In genomic region chr17:65455972-65456343, GRCh38 we compare ENCODE assay signal across 10 cellular contexts.
DNase-seq lines count a peak whose midpoint lies in the region; ATAC-seq and TF ChIP-seq lines count a peak whose summit lies in the region.
"Had no signal": no experiment of that assay in that cellular context is flagged by ENCODE, and none has a peak within 500 bp of the region (broad histone marks: within the 10 kb centered on the region; RNA-seq: fewer than 3 reads in every experiment).

No MANE protein-coding gene starts in this region.

- H3K4me3 ChIP-seq in WERI-Rb-1 (ENCODE audit: low read depth, low read length) (no peak overlapping the region), heart right ventricle (peak overlapping the region in 1 of 10 donors; percentile 13), sigmoid colon (no peak overlapping the region)
- H3K4me3 ChIP-seq: BLaER1 treated with 17β-estradiol and CSF1 and Interleukin-3, amounts not matched to agents 10 nM and 100 nM had no signal

- H3K27me3 ChIP-seq in WERI-Rb-1 (ENCODE audit: insufficient read depth, low read depth, severe bottlenecking) (peaks cover 30% of the 10 kb centered on the region), heart right ventricle (peaks cover 0 to 3% (median 0%) of the 10 kb centered on the region in 7 donors), sigmoid colon (no peaks in the 10 kb centered on the region)
- H3K27me3 ChIP-seq: BLaER1 treated with 17β-estradiol and CSF1 and Interleukin-3, amounts not matched to agents 10 nM and 100 nM had no signal

- TF ChIP-seq POLR2A in sigmoid colon (IDR thresholded peaks at IDR 0.05) (no peak), GM18505 (IDR thresholded peaks at IDR 0.05; ENCODE audit: borderline replicate concordance, extremely low read depth, insufficient read depth, insufficient read length) (no peak)

- H3K36me3 ChIP-seq in WERI-Rb-1, result no peaks in the 10 kb centered on the region
- no peaks in the 10 kb centered on the region for H3K36me3 ChIP-seq in heart right ventricle
- H3K36me3 ChIP-seq in sigmoid colon, result no peaks in the 10 kb centered on the region
- H3K36me3 ChIP-seq: BLaER1 treated with 17β-estradiol and CSF1 and Interleukin-3, amounts not matched to agents 10 nM and 100 nM had no signal

- 36 to 49% methylated on average over 7 of the region's 7 CpGs for WGBS in heart right ventricle, 2 donors
- WGBS in sigmoid colon, 2 donors, result 11 to 34% methylated on average over 7 of the region's 7 CpGs

- intact Hi-C loops in heart right ventricle (cut with DNase I), result loop anchor here in 6 of 10 donors (2.0 to 10.0 kb wide), 3 partner anchors 101 to 709 kb away; no protein-coding TSS in a partner anchor
- intact Hi-C loops in sigmoid colon (cut with DNase I), result loop anchor here (10.0 kb wide), 2 partner anchors 99 to 151 kb away; no protein-coding TSS in a partner anchor

- ATAC-seq in heart right ventricle, result peak; percentile 72 to 95 (median 84)
- ATAC-seq in GM18505 (IDR thresholded peaks at IDR 0.05; ENCODE audit: unreplicated experiment), result no peak
- no peak for ATAC-seq in GM18517 (IDR thresholded peaks at IDR 0.05; ENCODE audit: unreplicated experiment)
- ATAC-seq: activated CD8-positive, alpha-beta memory T cell treated with anti-CD3 and anti-CD28 coated beads, Interleukin-2, amount 10 ng/mL, durations not matched to agents 7 days and 5 days had no signal

- H3K4me1 ChIP-seq in heart right ventricle, result peaks cover 0 to 14% (median 4%) of the 10 kb centered on the region in 9 donors
- peaks cover 0 to 18% (median 16%) of the 10 kb centered on the region in 4 donors for H3K4me1 ChIP-seq in sigmoid colon

- peak; percentile 47; the same call in 1 of the 2 replicates for TF ChIP-seq CTCF in WERI-Rb-1 (IDR thresholded peaks at IDR 0.05; ENCODE audit: low read depth, low read length)
- TF ChIP-seq CTCF in heart right ventricle (IDR thresholded peaks at IDR 0.05), result peak in 8 of 9 donors; percentile 8 to 61 (median 44)
- TF ChIP-seq CTCF in sigmoid colon (IDR thresholded peaks at IDR 0.05), result peak in 3 of 4 experiments; percentile 8 to 39 (median 21)

- H3K9me3 ChIP-seq in WERI-Rb-1 (ENCODE audit: severe bottlenecking), result no peaks in the 10 kb centered on the region
- H3K9me3 ChIP-seq in heart right ventricle, result no peaks in the 10 kb centered on the region
- no peaks in the 10 kb centered on the region for H3K9me3 ChIP-seq in sigmoid colon

- DNase-seq in NCI-H510A treated with DMSO at 0.1 percent for 48 hours (lab: John Stamatoyannopoulos, UW), result peak; percentile 6
- no peak for DNase-seq in NCI-H510A (lab: John Stamatoyannopoulos, UW)
- peak; percentile 11 for DNase-seq in WERI-Rb-1
- DNase-seq in heart right ventricle, result peak in 1 of 2 donors; percentile 21
- no peak for DNase-seq in sigmoid colon
- DNase-seq in NCI-H2081 (lab: John Stamatoyannopoulos, UW), result no peak
- DNase-seq: activated CD8-positive, alpha-beta memory T cell treated with anti-CD3 and anti-CD28 coated beads, Interleukin-2, amount 10 ng/mL, durations not matched to agents 7 days and 5 days had no signal

- no peak for TF ChIP-seq EP300 in sigmoid colon (IDR thresholded peaks at IDR 0.05)

- H3K27ac ChIP-seq in WERI-Rb-1, result no peak overlapping the region
- peak overlapping the region in 7 of 10 donors; percentile 23 to 78 (median 52) for H3K27ac ChIP-seq in heart right ventricle
- H3K27ac ChIP-seq in sigmoid colon, result peak overlapping the region in 2 of 4 donors; percentile 12 to 53
- H3K27ac ChIP-seq: BLaER1 treated with 17β-estradiol and CSF1 and Interleukin-3, amounts not matched to agents 10 nM and 100 nM had no signal

Comparison
In these comparisons a context has a peak if more than half of its experiments do, and no peak if none do; other contexts are left out.
1. DNase-seq: peak in NCI-H510A treated with DMSO at 0.1 percent for 48 hours (single experiment) and WERI-Rb-1 (single experiment); none in NCI-H510A (single experiment), sigmoid colon (single experiment) and NCI-H2081 (0 of 2).
2. ATAC-seq: peak in heart right ventricle (8 of 8); none in GM18505 (single experiment) and GM18517 (single experiment).
3. Peak in every context shown above with its lines, with median percentiles within 50 percentile points of each other: CTCF ChIP-seq.